In genomic region chr6:16582437-16583150, GRCh38 we compare ENCODE assay signal across 18 cellular contexts.
DNase-seq lines count a peak whose midpoint lies in the region; ATAC-seq, FAIRE-seq and TF ChIP-seq lines count a peak whose summit lies in the region.
"Had no signal": no experiment of that assay in that cellular context is flagged by ENCODE, and none has a peak within 500 bp of the region (broad histone marks: within the 10 kb centered on the region; RNA-seq: fewer than 3 reads in every experiment).

No MANE protein-coding gene starts in this region.

- ATAC-seq in GM18498 (IDR thresholded peaks at IDR 0.05; ENCODE audit: unreplicated experiment) (peak; percentile 43), HG03439 (IDR thresholded peaks at IDR 0.05; ENCODE audit: unreplicated experiment) (peak; percentile 11)
- ATAC-seq: T-cell had no signal

- H3K9me3 Mint-ChIP-seq in Caco-2 (ENCODE audit: unreplicated experiment): no peaks in the 10 kb centered on the region
- H3K9me3 Mint-ChIP-seq: activated T-cell treated with anti-CD3 and anti-CD28 coated beads, Interleukin-2, amount 50 U/mL, for 24 hours; T-cell had no signal

- DNase-seq in esophagus muscularis mucosa (ENCODE audit: extremely low spot score) (peak; percentile 37), small intestine (peak; percentile 2), DMS79 (lab: John Stamatoyannopoulos, UW) (no peak), mammary epithelial cell (no peak), OCI-LY7 (ENCODE audit: low spot score) (no peak), Caco-2 (no peak)
- DNase-seq: activated T-cell treated with anti-CD3 and anti-CD28 coated beads, Interleukin-2, amount 50 U/mL, for 24 hours; dermis blood vessel endothelial cell; NCI-H1436; NCI-H510A; stimulated activated CD4-positive, alpha-beta T cell treated with anti-CD3 and anti-CD28 coated beads, Interleukin-15, amount 100 ng/mL, for 24 hours; T-cell; tibial artery had no signal

- H3K27me3 ChIP-seq in esophagus muscularis mucosa (no peaks in the 10 kb centered on the region), small intestine (ENCODE audit: control insufficient read depth in 2 of 2, insufficient read depth in 2 of 2, low read length in 2 of 2) (no peaks in the 10 kb centered on the region), mammary epithelial cell (ENCODE audit: insufficient read depth, low read length) (no peaks in the 10 kb centered on the region), Caco-2 (replicated peaks; ENCODE audit: control insufficient read depth, insufficient read depth, low read length) (no peaks in the 10 kb centered on the region)
- H3K27me3 ChIP-seq: tibial artery had no signal

- in situ Hi-C loops in mammary epithelial cell (cut with MboI; ENCODE audit: low sequenced_read_pairs in 2 of 2): no loop called here

- dilution Hi-C loops in mammary epithelial cell (cut with HindIII; ENCODE audit: low sequenced_read_pairs): no loop called here

- BruUV-seq in mammary epithelial cell (replicated peaks; lab: Mats Ljungman, UMichigan) (no TSS peak), OCI-LY7 (replicated peaks; lab: Mats Ljungman, UMichigan) (no TSS peak), Caco-2 (replicated peaks; lab: Mats Ljungman, UMichigan) (no TSS peak)

- no peak overlapping the region for H2AFZ ChIP-seq in mammary epithelial cell (ENCODE audit: low read depth, low read length)
- H2AFZ ChIP-seq in OCI-LY7 (ENCODE audit: low read length): no peak overlapping the region

- no peak overlapping the region for H3K9ac ChIP-seq in mammary epithelial cell (ENCODE audit: insufficient read depth, low read length)
- H3K9ac ChIP-seq: KMS-11 had no signal

- H3K4me3 Mint-ChIP-seq in Caco-2 (ENCODE audit: unreplicated experiment): no peak overlapping the region
- H3K4me3 Mint-ChIP-seq: activated T-cell treated with anti-CD3 and anti-CD28 coated beads, Interleukin-2, amount 50 U/mL, for 24 hours; B cell; T-cell had no signal

- H3K36me3 ChIP-seq in esophagus muscularis mucosa: peaks cover 0 to 24% (median 7%) of the 10 kb centered on the region in 4 donors
- H3K36me3 ChIP-seq in small intestine (ENCODE audit: control insufficient read depth in 2 of 2, insufficient read depth in 2 of 2, low read length in 2 of 2): no peaks in the 10 kb centered on the region
- H3K36me3 ChIP-seq in mammary epithelial cell (ENCODE audit: insufficient read depth, low read length): no peaks in the 10 kb centered on the region
- no peaks in the 10 kb centered on the region for H3K36me3 ChIP-seq in OCI-LY7 (ENCODE audit: insufficient read depth, low read length)
- no peaks in the 10 kb centered on the region for H3K36me3 ChIP-seq in Caco-2 (ENCODE audit: control insufficient read depth, insufficient read depth, low read length)

- no peak for FAIRE-seq in small intestine (lab: Jason Lieb, UNC)
- FAIRE-seq: GM12892 had no signal

- H3K36me3 Mint-ChIP-seq in Caco-2 (ENCODE audit: insufficient read depth, unreplicated experiment): no peaks in the 10 kb centered on the region

- intact Hi-C loops in esophagus muscularis mucosa (cut with DNase I): no loop called here
- intact Hi-C loops in mammary epithelial cell (cut with micrococcal nuclease): no loop called here
- intact Hi-C loops in OCI-LY7 (cut with micrococcal nuclease; ENCODE audit: unreplicated experiment): no loop called here
- intact Hi-C loops in Caco-2 (cut with micrococcal nuclease; ENCODE audit: unreplicated experiment): no loop called here

- TF ChIP-seq CTCF in esophagus muscularis mucosa (IDR thresholded peaks at IDR 0.05) (no peak), mammary epithelial cell (conservative IDR thresholded peaks at IDR 0.05 in 1 of 2, IDR thresholded peaks at IDR 0.05 in 1 of 2; ENCODE audit: extremely low read depth in 1 of 2, insufficient read depth in 1 of 2, low read depth in 1 of 2, low read length in 2 of 2) (no peak), OCI-LY7 (conservative IDR thresholded peaks at IDR 0.05; ENCODE audit: low read length) (no peak), Caco-2 (IDR thresholded peaks at IDR 0.05; ENCODE audit: insufficient read depth in 1 of 2, low read depth in 1 of 2, low read length in 1 of 2, severe bottlenecking in 1 of 2, unreplicated experiment in 1 of 2) (no peak)

- no peaks in the 10 kb centered on the region for H3K9me3 ChIP-seq in esophagus muscularis mucosa
- H3K9me3 ChIP-seq in small intestine (ENCODE audit: control insufficient read depth, low read depth): no peaks in the 10 kb centered on the region
- H3K9me3 ChIP-seq in mammary epithelial cell (replicated peaks; ENCODE audit: insufficient read depth, low read length): no peaks in the 10 kb centered on the region
- no peaks in the 10 kb centered on the region for H3K9me3 ChIP-seq in OCI-LY7 (ENCODE audit: low read length)
- H3K9me3 ChIP-seq in Caco-2: no peaks in the 10 kb centered on the region
- H3K9me3 ChIP-seq: tibial artery had no signal

- H3K4me1 ChIP-seq in esophagus muscularis mucosa (peaks cover 0 to 4% (median 0%) of the 10 kb centered on the region in 4 donors), small intestine (ENCODE audit: control insufficient read depth in 2 of 2, insufficient read depth in 1 of 2, low read depth in 1 of 2, low read length in 1 of 2) (peaks cover 0 to 3% of the 10 kb centered on the region in 2 donors), mammary epithelial cell (ENCODE audit: insufficient read depth, low read length) (no peaks in the 10 kb centered on the region), OCI-LY7 (ENCODE audit: insufficient read depth, low read length, poor library complexity, severe bottlenecking) (no peaks in the 10 kb centered on the region), Caco-2 (peaks cover 4% of the 10 kb centered on the region; the same call in 1 of the 2 replicates)

- no peak overlapping the region for H3K27ac Mint-ChIP-seq in Caco-2 (ENCODE audit: unreplicated experiment)
- H3K27ac Mint-ChIP-seq: activated T-cell treated with anti-CD3 and anti-CD28 coated beads, Interleukin-2, amount 50 U/mL, for 24 hours; B cell; T-cell had no signal

- CTCF ChIA-PET in mammary epithelial cell (lab: Charles Lee; ENCODE audit: low non-redundant PET): no interaction called here
- CTCF ChIA-PET in OCI-LY7 (lab: Charles Lee; ENCODE audit: unreplicated experiment): interaction anchor here (1.1 kb wide), 1 partner anchor 13 kb away, joined by 3 read pairs; no protein-coding TSS in a partner anchor
- CTCF ChIA-PET in Caco-2 (lab: Charles Lee): no interaction called here

- H4K20me1 ChIP-seq in mammary epithelial cell (ENCODE audit: insufficient read depth, low read length) (no peaks in the 10 kb centered on the region), OCI-LY7 (ENCODE audit: insufficient read depth, low read length) (no peaks in the 10 kb centered on the region)

- H3K79me2 ChIP-seq in mammary epithelial cell (ENCODE audit: insufficient read depth, low read length) (no peaks in the 10 kb centered on the region), OCI-LY7 (ENCODE audit: insufficient read depth, low read depth, low read length) (no peaks in the 10 kb centered on the region)

- no peak overlapping the region for H3K4me2 ChIP-seq in mammary epithelial cell (ENCODE audit: insufficient read depth, low read depth, low read length)
- H3K4me2 ChIP-seq in OCI-LY7 (ENCODE audit: low read length): no peak overlapping the region
- H3K4me2 ChIP-seq: KMS-11 had no signal

- no peaks in the 10 kb centered on the region for H3K27me3 Mint-ChIP-seq in Caco-2 (ENCODE audit: insufficient read depth, unreplicated experiment)
- H3K27me3 Mint-ChIP-seq: activated T-cell treated with anti-CD3 and anti-CD28 coated beads, Interleukin-2, amount 50 U/mL, for 24 hours; B cell; T-cell had no signal

- H3K4me1 Mint-ChIP-seq in Caco-2 (ENCODE audit: low read depth, unreplicated experiment): peaks cover 7% of the 10 kb centered on the region

- no peaks in the 10 kb centered on the region for H3K9me2 ChIP-seq in OCI-LY7 (ENCODE audit: insufficient read depth, low read length)

- WGBS in esophagus muscularis mucosa: 87% methylated on average over 3 of the region's 3 CpGs
- WGBS in small intestine, 3 donors: 85 to 86% (median 85%) methylated on average over 3 of the region's 3 CpGs
- 93% methylated on average over 3 of the region's 3 CpGs for WGBS in mammary epithelial cell (ENCODE audit: low coverage, missing lambda C conversion rate)

- no peak for TF ChIP-seq EP300 in esophagus muscularis mucosa (IDR thresholded peaks at IDR 0.05)

- peak overlapping the region in 1 of 4 donors; percentile 48 for H3K27ac ChIP-seq in esophagus muscularis mucosa (replicated peaks in 1 of 4)
- H3K27ac ChIP-seq in small intestine (ENCODE audit: low read depth in 1 of 2, low read length in 1 of 2): peak overlapping the region in 1 of 2 donors; percentile 65
- no peak overlapping the region for H3K27ac ChIP-seq in mammary epithelial cell (ENCODE audit: insufficient read depth, low read depth, low read length)
- no peak overlapping the region for H3K27ac ChIP-seq in OCI-LY7 (ENCODE audit: low read depth, low read length, poor library complexity, severe bottlenecking)
- H3K27ac ChIP-seq: KMS-11, tibial artery had no signal

- TF ChIP-seq POLR2A in esophagus muscularis mucosa (IDR thresholded peaks at IDR 0.05; ENCODE audit: low read depth): no peak

- POLR2A ChIA-PET in OCI-LY7 (lab: Charles Lee): interaction anchor here (0.6 to 1.8 kb wide), 4 partner anchors 18 to 111 kb away, joined by 3 to 5 read pairs (median 3); no protein-coding TSS in a partner anchor
- POLR2A ChIA-PET in Caco-2 (lab: Charles Lee): no interaction called here

- H3K4me3 ChIP-seq in esophagus muscularis mucosa: no peak overlapping the region
- peak overlapping the region in 1 of 2 donors; percentile 27 for H3K4me3 ChIP-seq in small intestine (ENCODE audit: low read depth in 1 of 2, low read length in 2 of 2)
- no peak overlapping the region for H3K4me3 ChIP-seq in mammary epithelial cell (replicated peaks in 1 of 3; ENCODE audit: insufficient read depth in 1 of 3, low read depth in 2 of 3, low read length in 3 of 3)
- H3K4me3 ChIP-seq in OCI-LY7 (ENCODE audit: low read depth, low read length, poor library complexity, severe bottlenecking): no peak overlapping the region
- no peak overlapping the region for H3K4me3 ChIP-seq in Caco-2 (ENCODE audit: low read depth, low read length)
- H3K4me3 ChIP-seq: tibial artery had no signal

Comparison
In these comparisons a context has a peak if more than half of its experiments do, and no peak if none do; other contexts are left out.
1. DNase-seq: peak in esophagus muscularis mucosa (single experiment) and small intestine (single experiment); none in DMS79 (single experiment), mammary epithelial cell (single experiment), OCI-LY7 (single experiment) and Caco-2 (0 of 2).